Comparison of ENCODE assay signal across 11 cellular contexts in genomic region chr2:218523651-218524050, GRCh38.
"Had no signal": no experiment of that assay in that cellular context is flagged by ENCODE, and none has a peak within 500 bp of the region (broad histone marks: within the 10 kb centered on the region; RNA-seq: fewer than 3 reads in every experiment).

No MANE protein-coding gene starts in this region.

- H3K4me1 ChIP-seq: HAP-1 had no signal

- H3K9ac ChIP-seq: GM23248 had no signal

- H3K27ac ChIP-seq: GM23248 had no signal

- FAIRE-seq: H1, H54 had no signal

- H2AFZ ChIP-seq: GM23248, GM23338 had no signal

- H3K4me3 Mint-ChIP-seq: GM23338, H9, HFFc6 had no signal

- H3K4me3 ChIP-seq: GM23248, GM23338, HAP-1 had no signal

- H3K27ac Mint-ChIP-seq: GM23338, H9, HFFc6 had no signal

- H3K4me2 ChIP-seq: GM23338 had no signal

- H3K9me3 ChIP-seq: HAP-1 had no signal

- H3K4me1 Mint-ChIP-seq: GM23338, H9 had no signal

- ATAC-seq: GM23338, HCT116 had no signal

- DNase-seq: GM23248, GOT3, H7, H9, HCEC 1CT, HFFc6 had no signal
